8 cellular contexts compared by ENCODE assay signal in the genomic region with DNA sequence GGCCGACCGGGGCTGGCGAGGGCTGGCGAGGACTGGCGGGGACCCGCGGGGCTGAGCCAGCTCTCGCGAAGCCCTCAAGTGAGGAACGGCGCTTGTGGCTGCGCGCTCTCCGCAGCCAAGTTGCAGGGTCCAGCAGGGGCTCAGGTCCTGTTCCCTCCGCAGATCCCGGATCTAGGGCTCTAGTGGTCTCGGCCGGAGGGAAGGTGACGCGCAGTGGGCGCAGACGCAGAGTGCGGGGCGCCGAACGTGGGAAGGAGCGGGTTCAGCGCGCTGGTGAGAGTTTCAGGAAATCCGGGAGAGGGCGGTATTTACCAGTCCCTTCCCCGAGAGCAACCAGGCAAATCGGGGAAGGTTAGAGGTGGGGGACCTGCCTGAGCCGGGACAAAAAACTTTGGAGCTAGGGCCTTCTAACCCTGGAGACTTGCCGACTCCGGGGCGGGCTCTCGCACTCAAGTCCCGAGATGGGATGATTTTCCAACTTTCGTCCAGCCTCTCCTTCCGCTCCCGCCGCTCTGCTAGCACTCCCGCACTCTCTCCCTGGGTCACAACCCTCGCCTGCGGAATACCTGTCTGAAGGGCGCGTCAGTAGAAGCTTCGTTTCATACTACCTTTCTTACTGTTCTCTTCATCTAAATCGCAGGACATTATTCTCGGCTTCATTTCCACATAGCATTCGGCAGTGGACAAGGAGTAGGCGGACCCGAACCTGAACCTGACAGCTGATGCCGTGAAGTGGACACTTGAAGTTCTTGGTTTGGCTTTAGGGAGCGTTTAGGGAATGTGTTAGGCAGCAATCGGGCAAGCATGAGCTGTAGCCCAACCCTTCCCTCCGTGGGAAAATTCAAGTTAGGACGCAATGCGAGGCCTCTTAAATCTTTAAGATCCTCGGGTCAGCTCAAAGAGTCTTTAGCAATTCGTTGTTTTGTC. TPM values are rescaled to one million over a fixed set of nuclear protein-coding genes. Genes with fewer than 3 reads are reported as not detected.
DNase-seq lines count a peak whose midpoint lies in the region; ATAC-seq and TF ChIP-seq lines count a peak whose summit lies in the region.

No MANE protein-coding gene starts in this region.

- ATAC-seq in GM18870 (IDR thresholded peaks at IDR 0.05; ENCODE audit: unreplicated experiment) = no peak

- H3K4me3 ChIP-seq in lower leg skin (ENCODE audit: low read depth, poor library complexity, severe bottlenecking) = peak overlapping the region; percentile 4

- WGBS in lower leg skin, 2 donors = 4 to 9% methylated on average over 57 to 62 of the region's 62 CpGs

- intact Hi-C loops in lower leg skin (cut with DNase I; ENCODE audit: low total_unique reads) = no loop called here

- TF ChIP-seq CTCF in lower leg skin (IDR thresholded peaks at IDR 0.05) = no peak

- peak; percentile 92 for DNase-seq in DMS79 treated with DMSO at 0.1 percent for 48 hours (lab: John Stamatoyannopoulos, UW)
- DNase-seq in NCI-H187 (lab: John Stamatoyannopoulos, UW) = peak; percentile 63 to 80
- DNase-seq in T47D (ENCODE audit: low read depth in 1 of 2, low spot score in 1 of 2) = peak; percentile 77 to 82
- DNase-seq in lower leg skin (ENCODE audit: low spot score in 2 of 2) = no peak
- no peak for DNase-seq in ACHN
- no peak for DNase-seq in SK-N-DZ (ENCODE audit: low spot score)
- DNase-seq in stimulated activated CD8-positive, alpha-beta memory T cell treated with anti-CD3 and anti-CD28 coated beads, Interleukin-4, amount 100 ng/mL, for 48 hours = no peak

- no peak for TF ChIP-seq POLR2A in lower leg skin (IDR thresholded peaks at IDR 0.05)

- in situ Hi-C loops in T47D (cut with HindIII; ENCODE audit: low pct_unique_long_range_greater_than_20kb, low sequenced_read_pairs) (no loop called here), ACHN (cut with HindIII; ENCODE audit: low pct_ligation_motif_present, low pct_unique_long_range_greater_than_20kb, low sequenced_read_pairs) (no loop called here)

RNA-seq across cellular contexts. Expression of gene PAX9, which starts 13.6 kb away (rescaled TPM):
- total RNA-seq in lower leg skin = 1 to 10 TPM in 2 of 4 donors, under 1 TPM in 2; 0.11 to 1.2 (median 0.64) TPM
- not detected in 2 replicates for polyA plus RNA-seq in SK-N-DZ (2014; cell fraction: cytosol; rRNA removed)
- polyA plus RNA-seq in SK-N-DZ (2014; cell fraction: nucleus; rRNA removed) = not detected in 2 replicates

Comparison
In these comparisons a context has a peak if more than half of its experiments do, and no peak if none do; other contexts are left out.
1. DNase-seq: peak in DMS79 treated with DMSO at 0.1 percent for 48 hours (single experiment), NCI-H187 (2 of 2) and T47D (2 of 2); none in lower leg skin (0 of 2), ACHN (single experiment), SK-N-DZ (single experiment) and stimulated activated CD8-positive, alpha-beta memory T cell treated with anti-CD3 and anti-CD28 coated beads, Interleukin-4, amount 100 ng/mL, for 48 hours (single experiment).